ENCODE assay signal across 18 cellular contexts in the genomic region with DNA sequence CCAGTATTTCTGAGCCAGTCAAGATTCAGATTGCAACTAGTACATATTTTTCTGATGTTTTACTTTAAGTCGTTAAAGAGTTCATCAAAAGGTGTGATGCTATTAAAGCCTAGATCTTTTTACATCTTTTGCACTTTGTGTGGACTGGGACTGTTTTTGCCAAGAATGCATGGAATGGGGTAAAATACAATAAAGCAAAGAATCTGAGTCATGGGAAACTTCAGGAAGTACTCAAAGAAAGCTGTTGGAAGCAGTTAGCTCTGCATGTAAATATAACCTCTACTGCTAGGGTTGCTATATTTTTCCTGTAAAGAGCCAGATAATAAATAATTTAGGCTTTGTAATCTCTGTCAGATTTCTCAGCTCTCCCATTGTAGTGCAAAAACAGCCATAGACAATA. TPM values are rescaled to one million over a fixed set of nuclear protein-coding genes. Genes with fewer than 3 reads are reported as not detected.
DNase-seq lines count a peak whose midpoint lies in the region; TF ChIP-seq lines count a peak whose summit lies in the region.
"Had no signal": no experiment of that assay in that cellular context is flagged by ENCODE, and none has a peak within 500 bp of the region (broad histone marks: within the 10 kb centered on the region; RNA-seq: fewer than 3 reads in every experiment).

No MANE protein-coding gene starts in this region.

- no peak overlapping the region for H3K27ac Mint-ChIP-seq in activated naive CD4-positive, alpha-beta T cell treated with anti-CD3 and anti-CD28 coated beads, Interleukin-2, amount 10 ng/mL, durations not matched to agents 7 days and 5 days
- H3K27ac Mint-ChIP-seq: activated naive CD8-positive, alpha-beta T cell treated with anti-CD3 and anti-CD28 coated beads, Interleukin-2, amount 50 U/mL, for 24 hours had no signal

- no peaks in the 10 kb centered on the region for H3K9me3 Mint-ChIP-seq in activated naive CD4-positive, alpha-beta T cell treated with anti-CD3 and anti-CD28 coated beads, Interleukin-2, amount 10 ng/mL, durations not matched to agents 7 days and 5 days
- H3K9me3 Mint-ChIP-seq: activated naive CD8-positive, alpha-beta T cell treated with anti-CD3 and anti-CD28 coated beads, Interleukin-2, amount 50 U/mL, for 24 hours had no signal

- peaks cover 10% of the 10 kb centered on the region for H3K4me1 Mint-ChIP-seq in activated naive CD4-positive, alpha-beta T cell treated with anti-CD3 and anti-CD28 coated beads, Interleukin-2, amount 10 ng/mL, durations not matched to agents 7 days and 5 days

- H3K27me3 Mint-ChIP-seq in activated naive CD4-positive, alpha-beta T cell treated with anti-CD3 and anti-CD28 coated beads, Interleukin-2, amount 10 ng/mL, durations not matched to agents 7 days and 5 days: no peaks in the 10 kb centered on the region
- H3K27me3 Mint-ChIP-seq: activated naive CD8-positive, alpha-beta T cell treated with anti-CD3 and anti-CD28 coated beads, Interleukin-2, amount 50 U/mL, for 24 hours had no signal

- TF ChIP-seq EP300 in Ishikawa (IDR thresholded peaks at IDR 0.05; ENCODE audit: borderline replicate concordance): no peak

- H3K4me3 Mint-ChIP-seq in activated naive CD4-positive, alpha-beta T cell treated with anti-CD3 and anti-CD28 coated beads, Interleukin-2, amount 10 ng/mL, durations not matched to agents 7 days and 5 days: no peak overlapping the region
- H3K4me3 Mint-ChIP-seq: activated naive CD8-positive, alpha-beta T cell treated with anti-CD3 and anti-CD28 coated beads, Interleukin-2, amount 50 U/mL, for 24 hours had no signal

- CTCF ChIA-PET in activated naive CD4-positive, alpha-beta T cell treated with anti-CD3 and anti-CD28 coated beads, Interleukin-2, amount 10 ng/mL, durations not matched to agents 7 days and 5 days (lab: Charles Lee): no interaction called here

- TF ChIP-seq RAD21 in Ishikawa (IDR thresholded peaks at IDR 0.05; ENCODE audit: low read depth): no peak

- TF ChIP-seq CTCF in AG10803 (conservative IDR thresholded peaks at IDR 0.05; ENCODE audit: low read length) (no peak), cardiac fibroblast (IDR thresholded peaks at IDR 0.05; ENCODE audit: low read depth, low read length) (no peak)

- peaks cover 28% of the 10 kb centered on the region for H3K36me3 Mint-ChIP-seq in activated naive CD4-positive, alpha-beta T cell treated with anti-CD3 and anti-CD28 coated beads, Interleukin-2, amount 10 ng/mL, durations not matched to agents 7 days and 5 days

- H3K4me3 ChIP-seq in AG10803 (ENCODE audit: low read length) (no peak overlapping the region), cardiac fibroblast (replicated peaks in 1 of 2; ENCODE audit: low read depth in 2 of 2, low read length in 2 of 2) (no peak overlapping the region)
- H3K4me3 ChIP-seq: colonic mucosa, lung, testis had no signal

- DNase-seq in AG10803 (ENCODE audit: low read depth) (peak; percentile 59), cardiac fibroblast (ENCODE audit: low read depth in 2 of 2) (peak; percentile 53 to 65), lung microvascular endothelial cell (ENCODE audit: low read depth in 2 of 2) (peak; percentile 49 to 67), T-helper 9 cell (no peak)
- DNase-seq in effector CD4-positive, alpha-beta T cell: no peak
- DNase-seq in activated naive CD4-positive, alpha-beta T cell treated with Interleukin-2 at 50 U/mL for 16 hours: no peak
- no peak for DNase-seq in activated naive CD4-positive, alpha-beta T cell treated with anti-CD3 and anti-CD28 coated beads, Interleukin-2, amount 10 ng/mL, durations not matched to agents 7 days and 5 days
- DNase-seq: activated CD4-positive, alpha-beta T cell treated with anti-CD3 and anti-CD28 coated beads for 1 hour; activated naive CD8-positive, alpha-beta T cell treated with anti-CD3 and anti-CD28 coated beads, Interleukin-2, amount 50 U/mL, for 24 hours; activated T-cell treated with anti-CD3 and anti-CD28 coated beads for 4 hours; AML-193; colonic mucosa; DMS 273 treated with DMSO at 0.1 percent for 48 hours; NCI-H1417 treated with DMSO at 0.1 percent for 48 hours; T-helper 1 cell; testis had no signal

TF ChIP-seq in Ishikawa, 13 proteins besides CTCF, POLR2A, EP300 and RAD21:
- TF ChIP-seq NFIC (IDR thresholded peaks at IDR 0.05): no peak
- no peak for TF ChIP-seq REST (IDR thresholded peaks at IDR 0.05; ENCODE audit: low read depth)
- TF ChIP-seq TEAD4 (IDR thresholded peaks at IDR 0.05): peak; percentile 78

RNA-seq across cellular contexts. Expression of gene ATXN10, which starts 20.9 kb away (rescaled TPM):
- total RNA-seq in lung microvascular endothelial cell: 50.6 and 53.2 TPM in 2 replicates

Comparison
In these comparisons a context has a peak if more than half of its experiments do, and no peak if none do; other contexts are left out.
1. DNase-seq: peak in AG10803 (single experiment), cardiac fibroblast (2 of 2) and lung microvascular endothelial cell (2 of 2); none in effector CD4-positive, alpha-beta T cell (single experiment), T-helper 9 cell (single experiment), activated naive CD4-positive, alpha-beta T cell treated with Interleukin-2 at 50 U/mL for 16 hours (single experiment) and activated naive CD4-positive, alpha-beta T cell treated with anti-CD3 and anti-CD28 coated beads, Interleukin-2, amount 10 ng/mL, durations not matched to agents 7 days and 5 days (single experiment).